21 cellular contexts compared by ENCODE assay signal in genomic region chr22:35357883-35358621, GRCh38. TPM values are rescaled to one million over a fixed set of nuclear protein-coding genes. Genes with fewer than 3 reads are reported as not detected.
DNase-seq lines count a peak whose midpoint lies in the region; ATAC-seq and TF ChIP-seq lines count a peak whose summit lies in the region.
"Had no signal": no experiment of that assay in that cellular context is flagged by ENCODE, and none has a peak within 500 bp of the region (broad histone marks: within the 10 kb centered on the region; RNA-seq: fewer than 3 reads in every experiment).

No MANE protein-coding gene starts in this region.

- peak; percentile 75 for DNase-seq in GM23248
- no peak for DNase-seq in Panc1 (ENCODE audit: low read depth, low spot score)
- DNase-seq in trophoblast cell, result peak; percentile 70 to 83
- DNase-seq in left ventricle myocardium superior, result no peak
- DNase-seq in gastrocnemius medialis, result no peak
- no peak for DNase-seq in stimulated activated effector memory CD8-positive, alpha-beta T cell treated with anti-CD3 and anti-CD28 coated beads, Interleukin-12 subunit alpha, Interleukin-12 subunit beta, amount 100 ng/mL, for 72 hours (ENCODE audit: low spot score in 2 of 2)
- DNase-seq in CD8-positive, alpha-beta T cell, result no peak
- DNase-seq: activated CD4-positive, alpha-beta T cell treated with anti-CD3 and anti-CD28 coated beads, Interleukin-2, amount 10 ng/mL, durations not matched to agents 24 days and 14 days; activated T-cell treated with anti-CD3 and anti-CD28 coated beads, Interleukin-2, amount 50 U/mL, for 48 hours; CD4-positive, alpha-beta memory T cell; GF-D8; mesendoderm; NCI-H1436 treated with DMSO at 0.1 percent for 48 hours; NCI-H510A; Peyer's patch; right cardiac atrium; stimulated activated CD4-positive, alpha-beta T cell treated with anti-CD3 and anti-CD28 coated beads, Interleukin-2, amount 100 ng/mL, for 48 hours had no signal

- no peak overlapping the region for H3K23ac ChIP-seq in trophoblast cell (ENCODE audit: low read length)

- no peak for TF ChIP-seq CTCF in Panc1 (IDR thresholded peaks at IDR 0.05)
- no peak for TF ChIP-seq CTCF in gastrocnemius medialis (IDR thresholded peaks at IDR 0.05 in 4 of 5, conservative IDR thresholded peaks at IDR 0.05 in 1 of 5)
- TF ChIP-seq CTCF in CD8-positive, alpha-beta T cell (IDR thresholded peaks at IDR 0.05), result no peak

- no peak overlapping the region for H3K27ac ChIP-seq in GM23248
- H3K27ac ChIP-seq in Panc1 (ENCODE audit: low read length), result no peak overlapping the region
- H3K27ac ChIP-seq in trophoblast cell (ENCODE audit: low read depth, low read length), result no peak overlapping the region
- no peak overlapping the region for H3K27ac ChIP-seq in gastrocnemius medialis
- H3K27ac ChIP-seq in CD8-positive, alpha-beta T cell (ENCODE audit: low read depth, low read length), result no peak overlapping the region
- H3K27ac ChIP-seq: neural progenitor cell, Peyer's patch, tibial nerve had no signal

- peak overlapping the region; percentile 87 for H3K27ac Mint-ChIP-seq in dendritic cell treated with granulocyte-macrophage colony-stimulating factor and Interleukin-4, amounts not matched to agents 40 ng/mL and 50 ng/mL, for 4 days
- no peak overlapping the region for H3K27ac Mint-ChIP-seq in stimulated activated effector memory CD8-positive, alpha-beta T cell treated with anti-CD3 and anti-CD28 coated beads, Interleukin-12 subunit alpha, Interleukin-12 subunit beta, amount 100 ng/mL, for 72 hours
- no peak overlapping the region for H3K27ac Mint-ChIP-seq in CD8-positive, alpha-beta T cell
- H3K27ac Mint-ChIP-seq: activated CD4-positive, alpha-beta T cell treated with anti-CD3 and anti-CD28 coated beads, Interleukin-2, amount 10 ng/mL, durations not matched to agents 24 days and 14 days; neural progenitor cell; T-helper 2 cell treated with Interferon-gamma antibody and Interleukin-4, amounts not matched to agents 5 μg/mL and 100 μg/mL, for 36 hours had no signal

- no peak overlapping the region for H3K4me2 ChIP-seq in GM23248 (ENCODE audit: unreplicated experiment)
- no peak overlapping the region for H3K4me2 ChIP-seq in trophoblast cell (ENCODE audit: low read length)
- H3K4me2 ChIP-seq: neural progenitor cell had no signal

- H3K9me2 ChIP-seq in GM23248 (ENCODE audit: insufficient read depth), result no peaks in the 10 kb centered on the region

- no peak overlapping the region for H3K9ac ChIP-seq in GM23248
- no peak overlapping the region for H3K9ac ChIP-seq in trophoblast cell (ENCODE audit: low read length)
- H3K9ac ChIP-seq: neural progenitor cell had no signal

- no peak overlapping the region for H4K8ac ChIP-seq in trophoblast cell (ENCODE audit: low read depth, low read length)

- WGBS in GM23248 (ENCODE audit: low coverage in 1 of 2, low lambda C conversion rate in 2 of 2, missing lambda C conversion rate in 2 of 2), 2 experiments, result 66 to 67% methylated on average over 6 of the region's 6 CpGs
- no CpG with 5 or more reads among the region's 6 CpGs for WGBS in trophoblast cell (ENCODE audit: extremely low coverage, insufficient coverage, insufficient read length)

- no peak overlapping the region for H2BK5ac ChIP-seq in trophoblast cell (ENCODE audit: low read depth, low read length, poor library complexity)

- no peaks in the 10 kb centered on the region for H3K36me3 Mint-ChIP-seq in dendritic cell treated with granulocyte-macrophage colony-stimulating factor and Interleukin-4, amounts not matched to agents 40 ng/mL and 50 ng/mL, for 4 days (ENCODE audit: low read depth)
- no peaks in the 10 kb centered on the region for H3K36me3 Mint-ChIP-seq in stimulated activated effector memory CD8-positive, alpha-beta T cell treated with anti-CD3 and anti-CD28 coated beads, Interleukin-12 subunit alpha, Interleukin-12 subunit beta, amount 100 ng/mL, for 72 hours
- no peaks in the 10 kb centered on the region for H3K36me3 Mint-ChIP-seq in CD8-positive, alpha-beta T cell
- H3K36me3 Mint-ChIP-seq: CD4-positive, alpha-beta memory T cell; neural progenitor cell had no signal

- POLR2A ChIA-PET in Panc1 (lab: Charles Lee), result interaction anchor here (0.7 kb wide), 1 partner anchor 9 kb away, joined by 3 read pairs; no protein-coding TSS in a partner anchor
- POLR2A ChIA-PET in CD8-positive, alpha-beta T cell (lab: Charles Lee), result no interaction called here

- H3K9me3 Mint-ChIP-seq in dendritic cell treated with granulocyte-macrophage colony-stimulating factor and Interleukin-4, amounts not matched to agents 40 ng/mL and 50 ng/mL, for 4 days, result no peaks in the 10 kb centered on the region
- H3K9me3 Mint-ChIP-seq in stimulated activated effector memory CD8-positive, alpha-beta T cell treated with anti-CD3 and anti-CD28 coated beads, Interleukin-12 subunit alpha, Interleukin-12 subunit beta, amount 100 ng/mL, for 72 hours, result no peaks in the 10 kb centered on the region
- no peaks in the 10 kb centered on the region for H3K9me3 Mint-ChIP-seq in CD8-positive, alpha-beta T cell
- H3K9me3 Mint-ChIP-seq: activated CD4-positive, alpha-beta T cell treated with anti-CD3 and anti-CD28 coated beads, Interleukin-2, amount 10 ng/mL, durations not matched to agents 24 days and 14 days; CD4-positive, alpha-beta memory T cell; neural progenitor cell; T-helper 2 cell treated with Interferon-gamma antibody and Interleukin-4, amounts not matched to agents 5 μg/mL and 100 μg/mL, for 36 hours had no signal

- H2AFZ ChIP-seq in GM23248 (no peak overlapping the region), trophoblast cell (ENCODE audit: insufficient read depth, low read length, poor library complexity) (no peak overlapping the region)
- H2AFZ ChIP-seq: neural progenitor cell had no signal

- H3K4me3 Mint-ChIP-seq in dendritic cell treated with granulocyte-macrophage colony-stimulating factor and Interleukin-4, amounts not matched to agents 40 ng/mL and 50 ng/mL, for 4 days, result no peak overlapping the region
- no peak overlapping the region for H3K4me3 Mint-ChIP-seq in stimulated activated effector memory CD8-positive, alpha-beta T cell treated with anti-CD3 and anti-CD28 coated beads, Interleukin-12 subunit alpha, Interleukin-12 subunit beta, amount 100 ng/mL, for 72 hours
- no peak overlapping the region for H3K4me3 Mint-ChIP-seq in CD8-positive, alpha-beta T cell
- H3K4me3 Mint-ChIP-seq: activated CD4-positive, alpha-beta T cell treated with anti-CD3 and anti-CD28 coated beads, Interleukin-2, amount 10 ng/mL, durations not matched to agents 24 days and 14 days; neural progenitor cell; T-helper 2 cell treated with Interferon-gamma antibody and Interleukin-4, amounts not matched to agents 5 μg/mL and 100 μg/mL, for 36 hours had no signal

- H4K12ac ChIP-seq in trophoblast cell (ENCODE audit: low read depth, low read length), result no peak overlapping the region

- no peak overlapping the region for H3K4ac ChIP-seq in trophoblast cell (ENCODE audit: low read depth, low read length)

- no peak for TF ChIP-seq POLR2A in gastrocnemius medialis (IDR thresholded peaks at IDR 0.05)

- H2AK5ac ChIP-seq in trophoblast cell (ENCODE audit: low read length), result no peak overlapping the region

- in situ Hi-C loops in GM23248 (cut with MboI), result loop anchor here (10.0 kb wide), 1 partner anchor 227 kb away; no protein-coding TSS in a partner anchor
- in situ Hi-C loops in Panc1 (cut with HindIII; ENCODE audit: low pct_unique_long_range_greater_than_20kb, low sequenced_read_pairs), result no loop called here
- in situ Hi-C loops in gastrocnemius medialis (cut with MboI; ENCODE audit: low sequenced_read_pairs in 4 of 4), result no loop called here

- H3K79me2 ChIP-seq in GM23248 (ENCODE audit: insufficient read depth), result no peaks in the 10 kb centered on the region
- H3K79me2 ChIP-seq in trophoblast cell (ENCODE audit: control insufficient read depth, insufficient read depth, low read length, poor library complexity), result no peaks in the 10 kb centered on the region

- H3K27me3 ChIP-seq in GM23248 (replicated peaks; ENCODE audit: insufficient read depth) (no peaks in the 10 kb centered on the region), Panc1 (ENCODE audit: control insufficient read depth, insufficient read depth, low read length) (no peaks in the 10 kb centered on the region), trophoblast cell (ENCODE audit: insufficient read depth, low read length) (no peaks in the 10 kb centered on the region), gastrocnemius medialis (no peaks in the 10 kb centered on the region)
- no peaks in the 10 kb centered on the region for H3K27me3 ChIP-seq in CD8-positive, alpha-beta T cell (ENCODE audit: insufficient read depth, low read length)
- H3K27me3 ChIP-seq: neural progenitor cell, Peyer's patch, tibial nerve had no signal

- no peak overlapping the region for H3K18ac ChIP-seq in trophoblast cell (ENCODE audit: low read length)

- H3K36me3 ChIP-seq in GM23248 (ENCODE audit: low read depth), result no peaks in the 10 kb centered on the region
- H3K36me3 ChIP-seq in Panc1 (ENCODE audit: control insufficient read depth, insufficient read depth, low read length), result no peaks in the 10 kb centered on the region
- H3K36me3 ChIP-seq in trophoblast cell (ENCODE audit: control insufficient read depth in 1 of 2, insufficient read depth in 2 of 2, low read length in 2 of 2), result no peaks in the 10 kb centered on the region
- no peaks in the 10 kb centered on the region for H3K36me3 ChIP-seq in gastrocnemius medialis
- no peaks in the 10 kb centered on the region for H3K36me3 ChIP-seq in CD8-positive, alpha-beta T cell (ENCODE audit: insufficient read depth, low read length)
- H3K36me3 ChIP-seq: neural progenitor cell, Peyer's patch, tibial nerve had no signal

- H4K20me1 ChIP-seq in GM23248 (ENCODE audit: insufficient read depth), result no peaks in the 10 kb centered on the region

- H4K91ac ChIP-seq in trophoblast cell (ENCODE audit: low read depth, low read length), result no peak overlapping the region

- no peak overlapping the region for H3K4me3 ChIP-seq in GM23248
- H3K4me3 ChIP-seq in Panc1 (ENCODE audit: low read depth in 2 of 2, low read length in 2 of 2), result no peak overlapping the region
- no peak overlapping the region for H3K4me3 ChIP-seq in trophoblast cell (ENCODE audit: low read depth, low read length)
- no peak overlapping the region for H3K4me3 ChIP-seq in gastrocnemius medialis
- no peak overlapping the region for H3K4me3 ChIP-seq in CD8-positive, alpha-beta T cell (ENCODE audit: low read depth, low read length)
- H3K4me3 ChIP-seq: neural progenitor cell, Peyer's patch, tibial nerve had no signal

- no peak overlapping the region for H3K14ac ChIP-seq in trophoblast cell (ENCODE audit: low read length)

- CTCF ChIA-PET in Panc1 (lab: Charles Lee), result no interaction called here
- CTCF ChIA-PET in CD8-positive, alpha-beta T cell (lab: Charles Lee), result interaction anchor here (3.1 kb wide), 1 partner anchor 8 kb away, joined by 13 read pairs; no protein-coding TSS in a partner anchor

- H3K27me3 Mint-ChIP-seq in dendritic cell treated with granulocyte-macrophage colony-stimulating factor and Interleukin-4, amounts not matched to agents 40 ng/mL and 50 ng/mL, for 4 days, result no peaks in the 10 kb centered on the region
- peaks cover 12% of the 10 kb centered on the region for H3K27me3 Mint-ChIP-seq in CD8-positive, alpha-beta T cell (ENCODE audit: low read depth)

- H2BK120ac ChIP-seq in trophoblast cell (ENCODE audit: insufficient read depth, low read length, poor library complexity), result no peak overlapping the region

- ATAC-seq in Panc1 (0 out of 2 replicates have a peak, but pooled peaks have one; percentile 28), left ventricle myocardium superior (no peak), gastrocnemius medialis (no peak)
- no peak for ATAC-seq in stimulated activated effector memory CD8-positive, alpha-beta T cell treated with anti-CD3 and anti-CD28 coated beads, Interleukin-12 subunit alpha, Interleukin-12 subunit beta, amount 100 ng/mL, for 72 hours
- ATAC-seq in CD8-positive, alpha-beta T cell, result no peak
- ATAC-seq: right cardiac atrium had no signal

- peaks cover 20% of the 10 kb centered on the region; the same call in 1 of the 2 replicates for H3F3A ChIP-seq in GM23248 (ENCODE audit: insufficient read depth)

- no peaks in the 10 kb centered on the region for H3K79me1 ChIP-seq in trophoblast cell (ENCODE audit: low read length)

- H3K9me3 ChIP-seq in GM23248 (ENCODE audit: low read depth) (no peaks in the 10 kb centered on the region), Panc1 (ENCODE audit: control insufficient read depth, insufficient read depth, low read depth, low read length) (no peaks in the 10 kb centered on the region), trophoblast cell (ENCODE audit: insufficient read depth, low read depth, low read length) (peaks cover 2% of the 10 kb centered on the region), gastrocnemius medialis (no peaks in the 10 kb centered on the region)
- H3K9me3 ChIP-seq in CD8-positive, alpha-beta T cell (ENCODE audit: low read length), result no peaks in the 10 kb centered on the region
- H3K9me3 ChIP-seq: Peyer's patch, tibial nerve had no signal

- BruUV-seq in Panc1 (replicated peaks; lab: Mats Ljungman, UMichigan), result no TSS peak

- H3K4me1 Mint-ChIP-seq in dendritic cell treated with granulocyte-macrophage colony-stimulating factor and Interleukin-4, amounts not matched to agents 40 ng/mL and 50 ng/mL, for 4 days (ENCODE audit: low read depth), result peaks cover 70% of the 10 kb centered on the region
- peaks cover 4% of the 10 kb centered on the region for H3K4me1 Mint-ChIP-seq in stimulated activated effector memory CD8-positive, alpha-beta T cell treated with anti-CD3 and anti-CD28 coated beads, Interleukin-12 subunit alpha, Interleukin-12 subunit beta, amount 100 ng/mL, for 72 hours
- no peaks in the 10 kb centered on the region for H3K4me1 Mint-ChIP-seq in CD8-positive, alpha-beta T cell (ENCODE audit: low read depth)

- H3K4me1 ChIP-seq in GM23248 (ENCODE audit: insufficient read depth) (no peaks in the 10 kb centered on the region), Panc1 (ENCODE audit: control insufficient read depth, insufficient read depth, low read length) (no peaks in the 10 kb centered on the region; the same call in 1 of the 2 replicates), trophoblast cell (ENCODE audit: control insufficient read depth in 1 of 2, insufficient read depth in 2 of 2, low read length in 2 of 2) (peaks cover 2 to 6% of the 10 kb centered on the region in 2 experiments), gastrocnemius medialis (no peaks in the 10 kb centered on the region)
- no peaks in the 10 kb centered on the region for H3K4me1 ChIP-seq in CD8-positive, alpha-beta T cell (ENCODE audit: insufficient read depth, low read length)
- H3K4me1 ChIP-seq: neural progenitor cell had no signal

- no peak overlapping the region for H2BK12ac ChIP-seq in trophoblast cell (ENCODE audit: low read length)

- intact Hi-C loops in Panc1 (cut with micrococcal nuclease; ENCODE audit: unreplicated experiment), result loop anchor here (10.0 kb wide), 1 partner anchor 227 kb away; no protein-coding TSS in a partner anchor
- intact Hi-C loops in dendritic cell treated with granulocyte-macrophage colony-stimulating factor and Interleukin-4, amounts not matched to agents 40 ng/mL and 50 ng/mL, for 4 days (cut with micrococcal nuclease), result no loop called here
- intact Hi-C loops in left ventricle myocardium superior (cut with micrococcal nuclease), result no loop called here
- intact Hi-C loops in gastrocnemius medialis (cut with DNase I; ENCODE audit: low total_unique reads), result loop anchor here (10.0 kb wide), 2 partner anchors 77 to 767 kb away; no protein-coding TSS in a partner anchor
- intact Hi-C loops in CD8-positive, alpha-beta T cell (cut with DNase I, micrococcal nuclease), result loop anchor here in 1 of 2 experiments (10.0 kb wide), 1 partner anchor 567 kb away; no protein-coding TSS in a partner anchor

RNA-seq across cellular contexts. Expression of gene HMOX1, which starts 22.8 kb away (rescaled TPM):
- total RNA-seq in GM23248 (2014; rRNA removed; shearing (Covaris generic)), result 71.6 and 82.9 TPM in 2 replicates
- 44.3 and 46.6 TPM in 2 replicates for polyA plus RNA-seq in GM23248 (2016; fragmentation: Nextera tagmentation; extraction: Ambion mirVana)
- 105 TPM for total RNA-seq in Panc1 (2021; ENCODE audit: unreplicated experiment)
- 198 TPM for polyA plus RNA-seq in Panc1 (2012; ENCODE audit: insufficient read length)
- 298 and 341 TPM in 2 replicates for polyA plus RNA-seq in trophoblast cell (2013)
- 3.8 TPM for total RNA-seq in left ventricle myocardium superior
- total RNA-seq in gastrocnemius medialis, result 100 to 1,000 TPM in 1 of 4 donors, 10 to 100 TPM in 3; 11.4 to 131 (median 22.2) TPM
- total RNA-seq in CD8-positive, alpha-beta T cell, result under 1 TPM; 0.52 to 0.83 TPM

RNA-seq across cellular contexts. Expression of gene MCM5, which starts 41.9 kb away (rescaled TPM):
- total RNA-seq in GM23248 (2014; rRNA removed; shearing (Covaris generic)), result 34.4 and 37.2 TPM in 2 replicates
- 48.4 and 51.5 TPM in 2 replicates for polyA plus RNA-seq in GM23248 (2016; fragmentation: Nextera tagmentation; extraction: Ambion mirVana)
- 122 TPM for total RNA-seq in Panc1 (2021; ENCODE audit: unreplicated experiment)
- 119 TPM for polyA plus RNA-seq in Panc1 (2012; ENCODE audit: insufficient read length)
- 35.5 and 35.9 TPM in 2 replicates for polyA plus RNA-seq in trophoblast cell (2013)
- total RNA-seq in left ventricle myocardium superior, result 10.8 TPM
- 10 to 100 TPM in 3 of 4 donors, 1 to 10 TPM in 1; 7.1 to 19.3 (median 14.9) TPM for total RNA-seq in gastrocnemius medialis
- total RNA-seq in CD8-positive, alpha-beta T cell, result 10 to 100 TPM; 29.3 to 32.0 TPM

RNA-seq across cellular contexts. Expression of gene TOM1, which starts 58.4 kb away (rescaled TPM):
- total RNA-seq in GM23248 (2014; rRNA removed; shearing (Covaris generic)), result 61.3 and 62.2 TPM in 2 replicates
- polyA plus RNA-seq in GM23248 (2016; fragmentation: Nextera tagmentation; extraction: Ambion mirVana), result 69.7 and 72.9 TPM in 2 replicates
- total RNA-seq in Panc1 (2021; ENCODE audit: unreplicated experiment) (32.7 TPM), left ventricle myocardium superior (78.6 TPM), gastrocnemius medialis (100 to 1,000 TPM; 363 to 609 (median 425) TPM)
- polyA plus RNA-seq in Panc1 (2012; ENCODE audit: insufficient read length), result 42.5 TPM
- polyA plus RNA-seq in trophoblast cell (2013), result 41.6 and 45.0 TPM in 2 replicates
- total RNA-seq in CD8-positive, alpha-beta T cell, result 100 to 1,000 TPM; 166 to 170 TPM

Comparison
In these comparisons a context has a peak if more than half of its experiments do, and no peak if none do; other contexts are left out.
1. DNase-seq: peak in GM23248 (single experiment) and trophoblast cell (2 of 2); none in Panc1 (single experiment), left ventricle myocardium superior (single experiment), gastrocnemius medialis (0 of 2), stimulated activated effector memory CD8-positive, alpha-beta T cell treated with anti-CD3 and anti-CD28 coated beads, Interleukin-12 subunit alpha, Interleukin-12 subunit beta, amount 100 ng/mL, for 72 hours (0 of 2) and CD8-positive, alpha-beta T cell (0 of 7).
2. intact Hi-C loops: an anchor here in Panc1 (10.0 kb wide) and gastrocnemius medialis (10.0 kb wide); none called in dendritic cell treated with granulocyte-macrophage colony-stimulating factor and Interleukin-4, amounts not matched to agents 40 ng/mL and 50 ng/mL, for 4 days and left ventricle myocardium superior.